Comparison of ENCODE assay signal across 16 cellular contexts in genomic region chr6:92826633-92827032, GRCh38.
DNase-seq lines count a peak whose midpoint lies in the region; ATAC-seq, FAIRE-seq and TF ChIP-seq lines count a peak whose summit lies in the region.
"Had no signal": no experiment of that assay in that cellular context is flagged by ENCODE, and none has a peak within 500 bp of the region (broad histone marks: within the 10 kb centered on the region; RNA-seq: fewer than 3 reads in every experiment).

No MANE protein-coding gene starts in this region.

- peak; percentile 47 for DNase-seq in HepG2 (ENCODE audit: low spot score)
- DNase-seq in right lobe of liver, result no peak
- DNase-seq in NCI-H2029 treated with DMSO at 0.1 percent for 48 hours (lab: John Stamatoyannopoulos, UW), result peak; percentile 9
- DNase-seq in mucosa of gallbladder (ENCODE audit: low spot score), result peak; percentile 12
- no peak for DNase-seq in activated naive CD8-positive, alpha-beta T cell treated with anti-CD3 and anti-CD28 coated beads for 36 hours
- DNase-seq in foreskin melanocyte, result no peak
- DNase-seq: AML-193; Caco-2; CD8-positive, alpha-beta memory T cell; DMS79 treated with DMSO at 0.1 percent for 48 hours; EL had no signal

- no peaks in the 10 kb centered on the region for H3K9me3 Mint-ChIP-seq in activated naive CD8-positive, alpha-beta T cell treated with anti-CD3 and anti-CD28 coated beads for 36 hours

- intact Hi-C loops in HepG2 (cut with micrococcal nuclease; ENCODE audit: unreplicated experiment), result no loop called here
- intact Hi-C loops in right lobe of liver (cut with DNase I), result no loop called here

- no peak for FAIRE-seq in HepG2 (lab: Jason Lieb, UNC)
- FAIRE-seq: G401.6, GM19239, H1 had no signal

- H3K79me2 ChIP-seq in HepG2 (ENCODE audit: insufficient read depth, low read length), result no peaks in the 10 kb centered on the region

- no peak for TF ChIP-seq POLR2A in HepG2 (IDR thresholded peaks at IDR 0.05; ENCODE audit: insufficient read depth in 1 of 2, low read depth in 2 of 2, low read length in 2 of 2)
- no peak for TF ChIP-seq POLR2A in right lobe of liver (IDR thresholded peaks at IDR 0.05)

- H3K36me3 Mint-ChIP-seq in activated naive CD8-positive, alpha-beta T cell treated with anti-CD3 and anti-CD28 coated beads for 36 hours, result no peaks in the 10 kb centered on the region
- H3K36me3 Mint-ChIP-seq: CD8-positive, alpha-beta memory T cell had no signal

- no peak for TF ChIP-seq RAD21 in HepG2 (CRISPR knock-in tag; IDR thresholded peaks at IDR 0.05)

- TF ChIP-seq CTCF in HepG2 (CRISPR knock-in tag; IDR thresholded peaks at IDR 0.05) (no peak), right lobe of liver (IDR thresholded peaks at IDR 0.05) (no peak)

- no TSS peak for BruUV-seq in HepG2 (replicated peaks; lab: Mats Ljungman, UMichigan)

- peaks cover 15% of the 10 kb centered on the region for H3K4me1 ChIP-seq in HepG2 (ENCODE audit: insufficient read depth, low read length)
- no peaks in the 10 kb centered on the region for H3K4me1 ChIP-seq in right lobe of liver
- H3K4me1 ChIP-seq: BLaER1, Caco-2, HAP-1 had no signal

- H3K9me3 ChIP-seq in HepG2 (ENCODE audit: low read length) (no peaks in the 10 kb centered on the region), right lobe of liver (no peaks in the 10 kb centered on the region)
- H3K9me3 ChIP-seq: Caco-2, HAP-1 had no signal

- no peaks in the 10 kb centered on the region for H3K4me1 Mint-ChIP-seq in activated naive CD8-positive, alpha-beta T cell treated with anti-CD3 and anti-CD28 coated beads for 36 hours
- H3K4me1 Mint-ChIP-seq: CD8-positive, alpha-beta memory T cell had no signal

- H3K27me3 ChIP-seq in HepG2 (ENCODE audit: control insufficient read depth in 1 of 2, insufficient read depth in 2 of 2, low read length in 2 of 2), result no peaks in the 10 kb centered on the region
- no peaks in the 10 kb centered on the region for H3K27me3 ChIP-seq in right lobe of liver
- H3K27me3 ChIP-seq: BLaER1 had no signal

- in situ Hi-C loops in HepG2 (cut with HindIII; ENCODE audit: extremely low pct_ligation_motif_present, low pct_unique_long_range_greater_than_20kb), result no loop called here

- H3K4me3 ChIP-seq in HepG2 (replicated peaks in 1 of 3; ENCODE audit: insufficient read depth in 1 of 3, low read depth in 2 of 3, low read length in 3 of 3), result no peak overlapping the region
- no peak overlapping the region for H3K4me3 ChIP-seq in right lobe of liver
- H3K4me3 ChIP-seq: BLaER1, HAP-1 had no signal

- H3K36me3 ChIP-seq in HepG2 (replicated peaks in 1 of 2; ENCODE audit: control insufficient read depth in 1 of 2, insufficient read depth in 2 of 2, low read length in 2 of 2) (no peaks in the 10 kb centered on the region), right lobe of liver (no peaks in the 10 kb centered on the region)
- H3K36me3 ChIP-seq: BLaER1, HAP-1 had no signal

- no peak overlapping the region for H3K27ac ChIP-seq in HepG2 (ENCODE audit: extremely low read length, insufficient read depth, low read length)
- no peak overlapping the region for H3K27ac ChIP-seq in right lobe of liver
- H3K27ac ChIP-seq: BLaER1 had no signal

- H3K4me2 ChIP-seq in HepG2 (ENCODE audit: low read depth, low read length), result no peak overlapping the region
- H3K4me2 ChIP-seq: BLaER1 had no signal

- no peak overlapping the region for H3K4me3 Mint-ChIP-seq in activated naive CD8-positive, alpha-beta T cell treated with anti-CD3 and anti-CD28 coated beads for 36 hours
- H3K4me3 Mint-ChIP-seq: CD8-positive, alpha-beta memory T cell had no signal

- no peak overlapping the region for H3K27ac Mint-ChIP-seq in activated naive CD8-positive, alpha-beta T cell treated with anti-CD3 and anti-CD28 coated beads for 36 hours
- H3K27ac Mint-ChIP-seq: CD8-positive, alpha-beta memory T cell had no signal

- H3K9ac ChIP-seq in HepG2 (ENCODE audit: insufficient read depth, low read depth, low read length), result no peak overlapping the region
- H3K9ac ChIP-seq: BLaER1 had no signal

- no peak overlapping the region for H2AFZ ChIP-seq in HepG2 (ENCODE audit: low read length)

- POLR2A ChIA-PET in HepG2 (lab: Yijun Ruan, JAX), result no interaction called here

- CTCF ChIA-PET in HepG2 (lab: Yijun Ruan, JAX; ENCODE audit: low intra/inter-chr PET ratio, low total read pairs), result no interaction called here

- ATAC-seq in HepG2 (peak; percentile 29; the same call in 1 of the 3 replicates), right lobe of liver (no peak)

- 1% methylated on average over 5 of the region's 5 CpGs for WGBS in HepG2 (ENCODE audit: low lambda C conversion rate)
- 28% methylated on average over 4 of the region's 5 CpGs for WGBS in right lobe of liver (ENCODE audit: insufficient coverage, low coverage, low lambda C conversion rate, missing lambda C conversion rate)

- H4K20me1 ChIP-seq in HepG2 (ENCODE audit: insufficient read depth, low read length), result no peaks in the 10 kb centered on the region
- H4K20me1 ChIP-seq: BLaER1 had no signal

- no peak for TF ChIP-seq EP300 in HepG2 (IDR thresholded peaks at IDR 0.05; ENCODE audit: low read depth in 2 of 2, low read length in 2 of 2)
- no peak for TF ChIP-seq EP300 in HepG2 (CRISPR knock-in tag; IDR thresholded peaks at IDR 0.05; ENCODE audit: borderline replicate concordance)

- H3K27me3 Mint-ChIP-seq in activated naive CD8-positive, alpha-beta T cell treated with anti-CD3 and anti-CD28 coated beads for 36 hours, result no peaks in the 10 kb centered on the region
- H3K27me3 Mint-ChIP-seq: CD8-positive, alpha-beta memory T cell had no signal

TF ChIP-seq in HepG2, 621 proteins besides CTCF, POLR2A, EP300 and RAD21:
- TF ChIP-seq SOX5 (CRISPR knock-in tag; IDR thresholded peaks at IDR 0.05; ENCODE audit: borderline replicate concordance), result peak; percentile 79; the same call in 1 of the 2 replicates
- TF ChIP-seq BHLHE40 (IDR thresholded peaks at IDR 0.05; ENCODE audit: low read length), result peak; percentile 90
- TF ChIP-seq FOXP1 (IDR thresholded peaks at IDR 0.05), result no peak
- peak; percentile 51; the same call in 1 of the 2 replicates for TF ChIP-seq FOXP1 (CRISPR knock-in tag; IDR thresholded peaks at IDR 0.05)
- TF ChIP-seq FOXP4 (CRISPR knock-in tag; IDR thresholded peaks at IDR 0.05), result peak; percentile 49; the same call in 1 of the 2 replicates
- no peak for TF ChIP-seq ZNF563 (CRISPR knock-in tag; IDR thresholded peaks at IDR 0.05)
- TF ChIP-seq ZNF770 (CRISPR knock-in tag; IDR thresholded peaks at IDR 0.05), result no peak
- TF ChIP-seq HNF4A (CRISPR knock-in tag; IDR thresholded peaks at IDR 0.05), result peak; percentile 70
- TF ChIP-seq ZBTB10 (CRISPR knock-in tag; IDR thresholded peaks at IDR 0.05; ENCODE audit: borderline replicate concordance), result peak; percentile 68; the same call in 1 of the 2 replicates
- TF ChIP-seq SOX6 (IDR thresholded peaks at IDR 0.05), result no peak
- peak; percentile 88 for TF ChIP-seq SOX6 (CRISPR knock-in tag; IDR thresholded peaks at IDR 0.05)
- TF ChIP-seq SOX13 (IDR thresholded peaks at IDR 0.05), result peak; percentile 49; the same call in 1 of the 2 replicates
- TF ChIP-seq SOX13 (CRISPR knock-in tag; conservative IDR thresholded peaks at IDR 0.05 in 1 of 2, IDR thresholded peaks at IDR 0.05 in 1 of 2), result peak in 1 of 2 experiments; percentile 90; a peak in 2 of 4 replicates
TF ChIP-seq in HepG2: peak in this region for 8.

Comparison
In these comparisons a context has a peak if more than half of its experiments do, and no peak if none do; other contexts are left out.
1. DNase-seq: peak in HepG2 (single experiment), NCI-H2029 treated with DMSO at 0.1 percent for 48 hours (single experiment) and mucosa of gallbladder (single experiment); none in right lobe of liver (0 of 3), activated naive CD8-positive, alpha-beta T cell treated with anti-CD3 and anti-CD28 coated beads for 36 hours (single experiment) and foreskin melanocyte (single experiment).